8 cellular contexts compared by ENCODE assay signal in the genomic region with DNA sequence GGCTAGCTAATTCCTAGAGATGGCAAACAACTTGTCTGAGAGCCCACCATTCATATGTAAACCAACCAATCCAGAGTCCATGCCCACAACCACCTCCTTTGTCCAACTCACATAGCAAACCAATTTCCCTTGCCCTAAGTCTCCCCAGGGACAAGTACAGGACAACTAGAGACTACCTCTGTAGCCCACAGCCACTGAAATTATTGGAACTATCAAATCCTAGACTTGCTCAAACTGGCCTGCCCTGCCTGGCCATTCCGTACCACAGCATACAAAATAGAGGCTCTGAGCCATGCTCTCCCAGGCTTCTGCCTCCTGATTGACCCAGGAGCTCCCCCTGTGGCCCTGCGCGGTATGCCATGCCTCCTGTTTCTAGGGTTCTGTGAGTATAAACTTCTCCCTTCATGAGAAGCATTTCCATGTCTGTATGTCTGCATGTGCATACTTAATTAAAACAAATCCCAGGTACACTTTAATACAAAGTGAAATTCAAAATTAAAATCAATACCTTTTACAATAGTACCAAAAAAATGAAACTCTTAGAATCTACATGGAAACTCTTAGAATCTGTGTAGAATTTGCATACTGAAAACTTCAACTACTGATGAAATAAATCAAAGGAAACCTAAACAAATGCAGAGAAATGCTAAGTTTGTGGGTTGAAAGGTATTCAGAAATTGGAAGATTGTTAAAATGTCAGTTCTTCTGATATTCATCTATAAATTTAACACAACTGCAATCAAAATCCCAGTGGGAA. TPM values are rescaled to one million over a fixed set of nuclear protein-coding genes. Genes with fewer than 3 reads are reported as not detected.
DNase-seq lines count a peak whose midpoint lies in the region; ATAC-seq, FAIRE-seq and TF ChIP-seq lines count a peak whose summit lies in the region.

No MANE protein-coding gene starts in this region.

- peak overlapping the region; percentile 37; the same call in 1 of the 2 replicates for H2AFZ ChIP-seq in OCI-LY7 (ENCODE audit: low read length)

- H3K4me2 ChIP-seq in OCI-LY7 (ENCODE audit: low read length): no peak overlapping the region

- no peak overlapping the region for H3K4me3 ChIP-seq in OCI-LY7 (ENCODE audit: low read depth, low read length, poor library complexity, severe bottlenecking)
- H3K4me3 ChIP-seq in cardiac muscle cell: no peak overlapping the region

- H3K9me3 ChIP-seq in OCI-LY7 (ENCODE audit: low read length) (peaks cover 6% of the 10 kb centered on the region; the same call in 1 of the 2 replicates), cardiac muscle cell (ENCODE audit: low read depth) (no peaks in the 10 kb centered on the region)

- intact Hi-C loops in OCI-LY7 (cut with micrococcal nuclease; ENCODE audit: unreplicated experiment): loop anchor here (1.0 to 5.0 kb wide), 2 partner anchors 51 to 167 kb away; no protein-coding TSS in a partner anchor

- H4K20me1 ChIP-seq in OCI-LY7 (ENCODE audit: insufficient read depth, low read length): no peaks in the 10 kb centered on the region

- H3K36me3 ChIP-seq in OCI-LY7 (ENCODE audit: insufficient read depth, low read length) (no peaks in the 10 kb centered on the region; the same call in 1 of the 2 replicates), cardiac muscle cell (no peaks in the 10 kb centered on the region)

- BruUV-seq in OCI-LY7 (replicated peaks; lab: Mats Ljungman, UMichigan): no TSS peak

- no peaks in the 10 kb centered on the region for H3K9me2 ChIP-seq in OCI-LY7 (ENCODE audit: insufficient read depth, low read length)

- H3K36me3 Mint-ChIP-seq in immature natural killer cell: no peaks in the 10 kb centered on the region

- H3K27me3 ChIP-seq in cardiac muscle cell: peaks cover 42% of the 10 kb centered on the region

- peak; percentile 69 for TF ChIP-seq CTCF in D721Med (IDR thresholded peaks at IDR 0.05; ENCODE audit: insufficient read depth, missing control alignments)
- peak; percentile 94 for TF ChIP-seq CTCF in OCI-LY7 (conservative IDR thresholded peaks at IDR 0.05; ENCODE audit: low read length)
- peak; percentile 99 for TF ChIP-seq CTCF in cardiac muscle cell (IDR thresholded peaks at IDR 0.05; ENCODE audit: low read depth, low read length)

- H3K4me1 Mint-ChIP-seq in immature natural killer cell: peaks cover 0 to 1% of the 10 kb centered on the region in 2 donors

- no peak overlapping the region for H3K27ac ChIP-seq in OCI-LY7 (ENCODE audit: low read depth, low read length, poor library complexity, severe bottlenecking)
- no peak overlapping the region for H3K27ac ChIP-seq in cardiac muscle cell

- H3K27me3 Mint-ChIP-seq in immature natural killer cell (ENCODE audit: low read depth in 3 of 3): peaks cover 5 to 26% (median 5%) of the 10 kb centered on the region in 3 donors

- H3K4me1 ChIP-seq in OCI-LY7 (ENCODE audit: insufficient read depth, low read length, poor library complexity, severe bottlenecking) (peaks cover 45% of the 10 kb centered on the region), cardiac muscle cell (ENCODE audit: low read depth) (no peaks in the 10 kb centered on the region)

- no peak for FAIRE-seq in D721Med (lab: Jason Lieb, UNC)

- no peak overlapping the region for H3K27ac Mint-ChIP-seq in immature natural killer cell

- ATAC-seq in GM19328 (IDR thresholded peaks at IDR 0.05; ENCODE audit: unreplicated experiment): peak; percentile 91
- peak; percentile 97 for ATAC-seq in HG03280 (IDR thresholded peaks at IDR 0.05; ENCODE audit: unreplicated experiment)

- no peak overlapping the region for H3K4me3 Mint-ChIP-seq in immature natural killer cell

- no peaks in the 10 kb centered on the region for H3K9me3 Mint-ChIP-seq in immature natural killer cell

- CTCF ChIA-PET in OCI-LY7 (lab: Charles Lee; ENCODE audit: unreplicated experiment): no interaction called here

- POLR2A ChIA-PET in OCI-LY7 (lab: Charles Lee): interaction anchor here (0.6 to 1.7 kb wide), 8 partner anchors 8 to 158 kb away, joined by 3 to 8 read pairs (median 4); no protein-coding TSS in a partner anchor

- H3K79me2 ChIP-seq in OCI-LY7 (ENCODE audit: insufficient read depth, low read depth, low read length): no peaks in the 10 kb centered on the region

- peak; percentile 36 for DNase-seq in D721Med (ENCODE audit: insufficient read length, low spot score)
- DNase-seq in OCI-LY7 (ENCODE audit: low spot score): peak; percentile 75
- peak in 3 of 4 experiments; percentile 1 to 9 (median 2) for DNase-seq in activated naive CD4-positive, alpha-beta T cell (lab: John Stamatoyannopoulos, UW)
- peak; percentile 72 to 79 for DNase-seq in cardiac muscle cell (ENCODE audit: low read depth in 1 of 2, low spot score in 1 of 2)
- DNase-seq in renal cortical epithelial cell (ENCODE audit: low read depth): peak; percentile 46
- no peak for DNase-seq in immature natural killer cell

RNA-seq across cellular contexts. Expression of a gene that starts 4.0 kb away (rescaled TPM):
- total RNA-seq in OCI-LY7 (2014; rRNA removed; shearing (Covaris generic)): 2.0 TPM in 2 replicates
- total RNA-seq in OCI-LY7 (2022): 1.9 and 2.0 TPM in 2 replicates
- 0.06 and 0.39 TPM in 2 replicates for total RNA-seq in cardiac muscle cell
- polyA plus RNA-seq in cardiac muscle cell: 0.13 and 0.72 TPM in 2 replicates
- 1.7 and 3.1 TPM in 2 replicates for total RNA-seq in renal cortical epithelial cell
- polyA plus RNA-seq in immature natural killer cell: not detected

Comparison
In these comparisons a context has a peak if more than half of its experiments do, and no peak if none do; other contexts are left out.
1. DNase-seq: peak in D721Med (single experiment), OCI-LY7 (single experiment), activated naive CD4-positive, alpha-beta T cell (3 of 4), cardiac muscle cell (2 of 2) and renal cortical epithelial cell (single experiment); none in immature natural killer cell (0 of 3).
2. Peak in every context shown above with its lines, with median percentiles within 50 percentile points of each other: CTCF ChIP-seq.